ENCODE assay signal across 14 cellular contexts in the genomic region with DNA sequence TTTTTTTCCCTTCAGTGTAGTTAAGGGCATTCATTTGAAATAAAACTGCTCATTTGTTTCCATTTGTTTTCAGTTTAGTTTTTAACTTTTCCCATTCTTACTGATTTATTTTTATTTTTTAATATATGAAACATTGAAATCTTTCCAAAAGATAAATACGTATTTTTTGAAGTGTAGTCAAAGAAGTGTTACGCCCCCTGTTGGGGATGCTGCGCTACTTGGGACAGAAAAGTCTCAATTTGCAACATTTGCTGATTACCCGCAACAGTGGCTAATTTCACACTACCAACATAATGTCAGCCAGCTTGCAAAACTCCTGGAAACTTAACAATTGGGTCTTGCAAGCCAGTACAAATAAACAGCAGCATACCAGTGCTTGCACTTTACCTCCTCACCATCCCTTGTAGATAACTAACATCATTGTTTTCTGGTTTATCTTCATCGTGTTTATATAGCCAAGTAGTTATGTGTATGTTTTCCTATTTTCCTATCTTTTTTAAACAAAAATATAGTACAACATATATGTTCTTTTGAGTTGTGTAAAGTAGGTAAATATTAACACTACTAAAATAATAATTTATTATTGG.
DNase-seq lines count a peak whose midpoint lies in the region; ATAC-seq, FAIRE-seq and TF ChIP-seq lines count a peak whose summit lies in the region.
"Had no signal": no experiment of that assay in that cellular context is flagged by ENCODE, and none has a peak within 500 bp of the region (broad histone marks: within the 10 kb centered on the region; RNA-seq: fewer than 3 reads in every experiment).

No MANE protein-coding gene starts in this region.

- H3K27me3 ChIP-seq in GM12878 (replicated peaks in 1 of 2; ENCODE audit: control insufficient read depth in 2 of 2, insufficient read depth in 2 of 2, low read length in 1 of 2) (no peaks in the 10 kb centered on the region), prostate gland (replicated peaks; ENCODE audit: insufficient read depth) (no peaks in the 10 kb centered on the region), ascending aorta (no peaks in the 10 kb centered on the region), spleen (replicated peaks in 1 of 7) (no peaks in the 10 kb centered on the region)
- H3K27me3 ChIP-seq: pancreas had no signal

- no peak overlapping the region for H3K4me3 ChIP-seq in Jurkat, Clone E6-1 (ENCODE audit: low read length)
- H3K4me3 ChIP-seq in GM12878 (no peak overlapping the region), prostate gland (no peak overlapping the region), ascending aorta (no peak overlapping the region), spleen (no peak overlapping the region)
- H3K4me3 ChIP-seq: pancreas had no signal

- ATAC-seq in GM12878, result no peak
- ATAC-seq: activated naive CD4-positive, alpha-beta T cell treated with anti-CD3 and anti-CD28 coated beads, Interleukin-2, amount 50 U/mL, for 72 hours; pancreas had no signal

- no peaks in the 10 kb centered on the region for H3K79me2 ChIP-seq in GM12878 (ENCODE audit: control insufficient read depth, insufficient read depth, low read length)

- H3K27ac ChIP-seq in GM12878 (ENCODE audit: control insufficient read depth, insufficient read depth) (no peak overlapping the region), prostate gland (no peak overlapping the region), ascending aorta (no peak overlapping the region), spleen (no peak overlapping the region)
- H3K27ac ChIP-seq: pancreas had no signal

- H2AFZ ChIP-seq in GM12878 (ENCODE audit: control insufficient read depth, low read depth, low read length), result no peak overlapping the region

- no peak for TF ChIP-seq RAD21 in GM12878 (IDR thresholded peaks at IDR 0.05; ENCODE audit: insufficient read depth, low read depth, low read length)

- H3K9ac ChIP-seq in GM12878 (ENCODE audit: control insufficient read depth, insufficient read depth, low read length), result no peak overlapping the region

- DNase-seq in D721Med (ENCODE audit: insufficient read length, low spot score), result no peak
- DNase-seq in Jurkat, Clone E6-1 (ENCODE audit: low read depth, low spot score), result peak; percentile 24
- no peak for DNase-seq in GM12878 (ENCODE audit: low read depth, low spot score)
- peak; percentile 2 to 4 for DNase-seq in lung microvascular endothelial cell (ENCODE audit: low read depth in 2 of 2)
- no peak for DNase-seq in NCI-H2227 treated with DMSO at 0.1 percent for 48 hours (lab: John Stamatoyannopoulos, UW)
- DNase-seq in prostate gland (ENCODE audit: low spot score), result no peak
- DNase-seq in ascending aorta (ENCODE audit: low spot score in 2 of 2), result no peak
- no peak for DNase-seq in spleen
- DNase-seq: activated CD4-positive, CD25-positive, alpha-beta regulatory T cell treated with anti-CD3 and anti-CD28 coated beads, Interleukin-2, amount 50 U/mL, for 72 hours; DMS153; NCI-H187; pancreas; trophoblast cell had no signal

- no peak for FAIRE-seq in D721Med (lab: Jason Lieb, UNC)
- no peak for FAIRE-seq in GM12878 (lab: Jason Lieb, UNC)
- FAIRE-seq: pancreas had no signal

- SMC1A ChIA-PET in GM12878 (lab: Charles Lee; ENCODE audit: uncharacterized antibody, unreplicated experiment), result no interaction called here

- RAD21 ChIA-PET in GM12878 (lab: Charles Lee; ENCODE audit: unreplicated experiment), result no interaction called here

- H3K9me3 ChIP-seq in GM12878 (replicated peaks; ENCODE audit: control insufficient read depth, insufficient read depth, low read length) (no peaks in the 10 kb centered on the region), prostate gland (no peaks in the 10 kb centered on the region), ascending aorta (no peaks in the 10 kb centered on the region), spleen (no peaks in the 10 kb centered on the region)
- H3K9me3 ChIP-seq: pancreas had no signal

- in situ Hi-C loops in GM12878 (cut with MboI), result no loop called here

- 60% methylated on average over 5 of the region's 5 CpGs for WGBS in GM12878 (ENCODE audit: insufficient coverage, insufficient replicate concordance, low lambda C conversion rate, missing lambda C conversion rate)
- WGBS in prostate gland, result 79% methylated on average over 5 of the region's 5 CpGs
- 76 to 93% (median 81%) methylated on average over 5 of the region's 5 CpGs for WGBS in spleen, 5 donors

- no TSS peak for BruUV-seq in GM12878 (replicated peaks; lab: Mats Ljungman, UMichigan)

- CTCF ChIA-PET in GM12878 (lab: Yijun Ruan, JAX), result no interaction called here

- TF ChIP-seq POLR2A in GM12878 (IDR thresholded peaks at IDR 0.05; ENCODE audit: low read depth, low read length) (no peak), prostate gland (IDR thresholded peaks at IDR 0.05) (no peak), spleen (IDR thresholded peaks at IDR 0.05) (no peak)

- H3K36me3 ChIP-seq in GM12878 (ENCODE audit: control insufficient read depth in 2 of 2, insufficient read depth in 2 of 2, low read length in 1 of 2) (no peaks in the 10 kb centered on the region), prostate gland (no peaks in the 10 kb centered on the region), ascending aorta (no peaks in the 10 kb centered on the region), spleen (no peaks in the 10 kb centered on the region)
- H3K36me3 ChIP-seq: pancreas had no signal

- POLR2A ChIA-PET in GM12878 (lab: Charles Lee), result no interaction called here

- intact Hi-C loops in GM12878 (cut with micrococcal nuclease; ENCODE audit: unreplicated experiment), result no loop called here
- intact Hi-C loops in prostate gland (cut with DNase I), result no loop called here
- intact Hi-C loops in ascending aorta (cut with DNase I), result no loop called here
- intact Hi-C loops in spleen (cut with DNase I; ENCODE audit: low total_unique reads), result no loop called here

- H3K4me2 ChIP-seq in GM12878 (ENCODE audit: control insufficient read depth, insufficient read depth), result no peak overlapping the region

- no peak for TF ChIP-seq EP300 in GM12878 (IDR thresholded peaks at IDR 0.05; ENCODE audit: borderline replicate concordance in 1 of 2, control insufficient read depth in 1 of 2, low read depth in 2 of 2, low read length in 2 of 2)

- peak; percentile 18 for TF ChIP-seq CTCF in D721Med (IDR thresholded peaks at IDR 0.05; ENCODE audit: insufficient read depth, missing control alignments)
- peak in 2 of 3 experiments; percentile 34 to 37; a peak in 3 of 6 replicates for TF ChIP-seq CTCF in GM12878 (IDR thresholded peaks at IDR 0.05 in 2 of 3, conservative IDR thresholded peaks at IDR 0.05 in 1 of 3; ENCODE audit: control insufficient read depth in 2 of 3, extremely low read depth in 1 of 3, insufficient read depth in 1 of 3, low read depth in 3 of 3, low read length in 3 of 3)
- no peak for TF ChIP-seq CTCF in prostate gland (IDR thresholded peaks at IDR 0.05)
- TF ChIP-seq CTCF in ascending aorta (IDR thresholded peaks at IDR 0.05), result no peak
- TF ChIP-seq CTCF in spleen (IDR thresholded peaks at IDR 0.05 in 8 of 11, conservative IDR thresholded peaks at IDR 0.05 in 3 of 11), result no peak

- H4K20me1 ChIP-seq in GM12878 (ENCODE audit: control insufficient read depth, insufficient read depth), result no peaks in the 10 kb centered on the region

- H3K4me1 ChIP-seq in GM12878 (ENCODE audit: control insufficient read depth, insufficient read depth, low read length), result no peaks in the 10 kb centered on the region
- H3K4me1 ChIP-seq in prostate gland (replicated peaks), result no peaks in the 10 kb centered on the region
- no peaks in the 10 kb centered on the region for H3K4me1 ChIP-seq in ascending aorta
- no peaks in the 10 kb centered on the region for H3K4me1 ChIP-seq in spleen
- H3K4me1 ChIP-seq: pancreas had no signal

TF ChIP-seq in GM12878, 131 proteins besides CTCF, POLR2A, EP300 and RAD21 (continues in another document):
- no peak for TF ChIP-seq SRF (IDR thresholded peaks at IDR 0.05; ENCODE audit: low read depth in 2 of 2, low read length in 2 of 2)
- TF ChIP-seq IKZF2 (IDR thresholded peaks at IDR 0.05), result no peak
- TF ChIP-seq, protein P1, sequence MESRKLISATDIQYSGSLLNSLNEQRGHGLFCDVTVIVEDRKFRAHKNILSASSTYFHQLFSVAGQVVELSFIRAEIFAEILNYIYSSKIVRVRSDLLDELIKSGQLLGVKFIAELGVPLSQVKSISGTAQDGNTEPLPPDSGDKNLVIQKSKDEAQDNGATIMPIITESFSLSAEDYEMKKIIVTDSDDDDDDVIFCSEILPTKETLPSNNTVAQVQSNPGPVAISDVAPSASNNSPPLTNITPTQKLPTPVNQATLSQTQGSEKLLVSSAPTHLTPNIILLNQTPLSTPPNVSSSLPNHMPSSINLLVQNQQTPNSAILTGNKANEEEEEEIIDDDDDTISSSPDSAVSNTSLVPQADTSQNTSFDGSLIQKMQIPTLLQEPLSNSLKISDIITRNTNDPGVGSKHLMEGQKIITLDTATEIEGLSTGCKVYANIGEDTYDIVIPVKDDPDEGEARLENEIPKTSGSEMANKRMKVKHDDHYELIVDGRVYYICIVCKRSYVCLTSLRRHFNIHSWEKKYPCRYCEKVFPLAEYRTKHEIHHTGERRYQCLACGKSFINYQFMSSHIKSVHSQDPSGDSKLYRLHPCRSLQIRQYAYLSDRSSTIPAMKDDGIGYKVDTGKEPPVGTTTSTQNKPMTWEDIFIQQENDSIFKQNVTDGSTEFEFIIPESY (IDR thresholded peaks at IDR 0.05), result no peak
- no peak for TF ChIP-seq NBN (IDR thresholded peaks at IDR 0.05)
- TF ChIP-seq RB1 (IDR thresholded peaks at IDR 0.05; ENCODE audit: borderline replicate concordance), result no peak
- TF ChIP-seq, protein P2, sequence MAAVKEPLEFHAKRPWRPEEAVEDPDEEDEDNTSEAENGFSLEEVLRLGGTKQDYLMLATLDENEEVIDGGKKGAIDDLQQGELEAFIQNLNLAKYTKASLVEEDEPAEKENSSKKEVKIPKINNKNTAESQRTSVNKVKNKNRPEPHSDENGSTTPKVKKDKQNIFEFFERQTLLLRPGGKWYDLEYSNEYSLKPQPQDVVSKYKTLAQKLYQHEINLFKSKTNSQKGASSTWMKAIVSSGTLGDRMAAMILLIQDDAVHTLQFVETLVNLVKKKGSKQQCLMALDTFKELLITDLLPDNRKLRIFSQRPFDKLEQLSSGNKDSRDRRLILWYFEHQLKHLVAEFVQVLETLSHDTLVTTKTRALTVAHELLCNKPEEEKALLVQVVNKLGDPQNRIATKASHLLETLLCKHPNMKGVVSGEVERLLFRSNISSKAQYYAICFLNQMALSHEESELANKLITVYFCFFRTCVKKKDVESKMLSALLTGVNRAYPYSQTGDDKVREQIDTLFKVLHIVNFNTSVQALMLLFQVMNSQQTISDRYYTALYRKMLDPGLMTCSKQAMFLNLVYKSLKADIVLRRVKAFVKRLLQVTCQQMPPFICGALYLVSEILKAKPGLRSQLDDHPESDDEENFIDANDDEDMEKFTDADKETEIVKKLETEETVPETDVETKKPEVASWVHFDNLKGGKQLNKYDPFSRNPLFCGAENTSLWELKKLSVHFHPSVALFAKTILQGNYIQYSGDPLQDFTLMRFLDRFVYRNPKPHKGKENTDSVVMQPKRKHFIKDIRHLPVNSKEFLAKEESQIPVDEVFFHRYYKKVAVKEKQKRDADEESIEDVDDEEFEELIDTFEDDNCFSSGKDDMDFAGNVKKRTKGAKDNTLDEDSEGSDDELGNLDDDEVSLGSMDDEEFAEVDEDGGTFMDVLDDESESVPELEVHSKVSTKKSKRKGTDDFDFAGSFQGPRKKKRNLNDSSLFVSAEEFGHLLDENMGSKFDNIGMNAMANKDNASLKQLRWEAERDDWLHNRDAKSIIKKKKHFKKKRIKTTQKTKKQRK (IDR thresholded peaks at IDR 0.05; ENCODE audit: low read depth, low read length), result no peak

Comparison
In these comparisons a context has a peak if more than half of its experiments do, and no peak if none do; other contexts are left out.
1. DNase-seq: peak in Jurkat, Clone E6-1 (single experiment) and lung microvascular endothelial cell (2 of 2); none in D721Med (single experiment), GM12878 (single experiment), NCI-H2227 treated with DMSO at 0.1 percent for 48 hours (single experiment), prostate gland (single experiment), ascending aorta (0 of 2) and spleen (single experiment).
2. CTCF ChIP-seq: peak in D721Med (single experiment) and GM12878 (2 of 3); none in prostate gland (0 of 4), ascending aorta (0 of 3) and spleen (0 of 11).